23 cellular contexts compared by ENCODE assay signal in the genomic region with DNA sequence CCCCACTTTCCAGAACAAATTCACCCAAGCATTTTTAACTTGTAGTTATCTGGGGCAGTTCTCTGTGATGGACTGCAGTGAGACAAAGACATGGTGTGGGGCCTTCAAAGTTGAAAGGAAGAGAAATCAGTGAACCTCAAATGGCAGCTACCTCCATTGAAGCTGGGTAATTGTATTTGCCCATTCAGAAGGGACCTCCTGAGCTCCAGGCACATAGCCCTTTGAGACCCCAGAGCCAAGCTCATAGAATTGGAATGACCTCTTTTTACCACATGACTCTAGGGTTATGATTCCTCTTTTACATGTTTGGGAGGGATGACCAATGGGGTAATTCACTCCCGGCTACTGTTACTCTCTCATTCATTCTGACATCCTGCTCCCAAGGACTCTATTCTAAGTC.
DNase-seq lines count a peak whose midpoint lies in the region; ATAC-seq and TF ChIP-seq lines count a peak whose summit lies in the region.
"Had no signal": no experiment of that assay in that cellular context is flagged by ENCODE, and none has a peak within 500 bp of the region (broad histone marks: within the 10 kb centered on the region; RNA-seq: fewer than 3 reads in every experiment).

No MANE protein-coding gene starts in this region.

- no peaks in the 10 kb centered on the region for H3K27me3 ChIP-seq in Loucy (ENCODE audit: insufficient read depth, low read length, poor library complexity, severe bottlenecking)
- H3K27me3 ChIP-seq: BE2C; BLaER1 treated with 17β-estradiol and CSF1 and Interleukin-3, amounts not matched to agents 10 nM and 100 nM had no signal

- no peaks in the 10 kb centered on the region; the same call in 1 of the 2 replicates for H3F3A ChIP-seq in Loucy (ENCODE audit: low read depth)

- peak overlapping the region; percentile 70 for H3K4me2 ChIP-seq in Loucy (ENCODE audit: low read depth, low read length, poor library complexity, severe bottlenecking)
- H3K4me2 ChIP-seq: A549; BLaER1 treated with 17β-estradiol and CSF1 and Interleukin-3, amounts not matched to agents 10 nM and 100 nM; GM23338 had no signal

- no peaks in the 10 kb centered on the region for H3K36me3 ChIP-seq in Loucy (ENCODE audit: insufficient read depth, low read length)
- H3K36me3 ChIP-seq: BE2C; BLaER1 treated with 17β-estradiol and CSF1 and Interleukin-3, amounts not matched to agents 10 nM and 100 nM; HAP-1 had no signal

- peak; percentile 46 for DNase-seq in ecto neural progenitor cell (ENCODE audit: low spot score)
- DNase-seq in neural crest cell (ENCODE audit: low read depth, low spot score) = peak; percentile 16
- DNase-seq in retina = peak; percentile 70
- DNase-seq in NCI-H82 treated with DMSO at 0.1 percent for 48 hours (lab: John Stamatoyannopoulos, UW; ENCODE audit: unreplicated experiment) = no peak
- no peak for DNase-seq in activated CD4-positive, alpha-beta T cell treated with anti-CD3 and anti-CD28 coated beads, Interleukin-2, amount 10 ng/mL, durations not matched to agents 24 days and 14 days
- DNase-seq: 8988T; ACHN; AML-193; BE2C; Calu3; CD4-positive, alpha-beta T cell; COR-L47; DMS53; DMS79 treated with DMSO at 0.1 percent for 48 hours; GF-D8; HFFc6 had no signal

- peak overlapping the region; percentile 45 for H3K4me3 Mint-ChIP-seq in neural crest cell
- no peak overlapping the region for H3K4me3 Mint-ChIP-seq in activated CD4-positive, alpha-beta T cell treated with anti-CD3 and anti-CD28 coated beads, Interleukin-2, amount 10 ng/mL, durations not matched to agents 24 days and 14 days
- H3K4me3 Mint-ChIP-seq: CD14-positive monocyte; CD4-positive, alpha-beta T cell; GM23338; HFFc6 had no signal

- no peak for ATAC-seq in HG02678 (IDR thresholded peaks at IDR 0.05; ENCODE audit: unreplicated experiment)
- ATAC-seq: A549, GM23338 had no signal

- H3K4me1 ChIP-seq in Loucy (ENCODE audit: insufficient read depth, low read length, poor library complexity, severe bottlenecking) = peaks cover 33% of the 10 kb centered on the region
- H3K4me1 ChIP-seq: A549; BLaER1 treated with 17β-estradiol and CSF1 and Interleukin-3, amounts not matched to agents 10 nM and 100 nM; HAP-1 had no signal

- H3K36me3 Mint-ChIP-seq in neural crest cell (ENCODE audit: low read depth) = peaks cover 3% of the 10 kb centered on the region
- no peaks in the 10 kb centered on the region for H3K36me3 Mint-ChIP-seq in activated CD4-positive, alpha-beta T cell treated with anti-CD3 and anti-CD28 coated beads, Interleukin-2, amount 10 ng/mL, durations not matched to agents 24 days and 14 days (ENCODE audit: low read depth)
- H3K36me3 Mint-ChIP-seq: CD14-positive monocyte had no signal

- H4K20me1 ChIP-seq in Loucy (ENCODE audit: insufficient read depth, low read length, poor library complexity, severe bottlenecking) = no peaks in the 10 kb centered on the region
- H4K20me1 ChIP-seq: BLaER1 treated with 17β-estradiol and CSF1 and Interleukin-3, amounts not matched to agents 10 nM and 100 nM had no signal

- H3K27ac Mint-ChIP-seq in neural crest cell (ENCODE audit: unreplicated experiment) = peak overlapping the region; percentile 46
- H3K27ac Mint-ChIP-seq in activated CD4-positive, alpha-beta T cell treated with anti-CD3 and anti-CD28 coated beads, Interleukin-2, amount 10 ng/mL, durations not matched to agents 24 days and 14 days = no peak overlapping the region
- H3K27ac Mint-ChIP-seq: CD14-positive monocyte; CD4-positive, alpha-beta T cell; GM23338; HFFc6 had no signal

- H3K4me3 ChIP-seq in Loucy (ENCODE audit: low read length, poor library complexity, severe bottlenecking) = peak overlapping the region; percentile 46
- H3K4me3 ChIP-seq: A549; BLaER1 treated with 17β-estradiol and CSF1 and Interleukin-3, amounts not matched to agents 10 nM and 100 nM; GM23338; HAP-1 had no signal

- no peaks in the 10 kb centered on the region for H3K9me2 ChIP-seq in Loucy (replicated peaks; ENCODE audit: low read depth, low read length)

- H3K4me1 Mint-ChIP-seq in neural crest cell = peaks cover 46% of the 10 kb centered on the region
- no peaks in the 10 kb centered on the region for H3K4me1 Mint-ChIP-seq in activated CD4-positive, alpha-beta T cell treated with anti-CD3 and anti-CD28 coated beads, Interleukin-2, amount 10 ng/mL, durations not matched to agents 24 days and 14 days
- H3K4me1 Mint-ChIP-seq: CD14-positive monocyte, GM23338 had no signal

- H3K9ac ChIP-seq in Loucy (ENCODE audit: low read depth, low read length, poor library complexity, severe bottlenecking) = peak overlapping the region; percentile 8
- H3K9ac ChIP-seq: BLaER1 treated with 17β-estradiol and CSF1 and Interleukin-3, amounts not matched to agents 10 nM and 100 nM had no signal

- no peaks in the 10 kb centered on the region for H3K79me2 ChIP-seq in Loucy (ENCODE audit: insufficient read depth, low read length)

- TF ChIP-seq CTCF in Loucy (conservative IDR thresholded peaks at IDR 0.05; ENCODE audit: low read length) = no peak
- no peak for TF ChIP-seq CTCF in neural crest cell (conservative IDR thresholded peaks at IDR 0.05)

- peaks cover 70% of the 10 kb centered on the region for H3K27me3 Mint-ChIP-seq in neural crest cell (ENCODE audit: low read depth)
- H3K27me3 Mint-ChIP-seq in activated CD4-positive, alpha-beta T cell treated with anti-CD3 and anti-CD28 coated beads, Interleukin-2, amount 10 ng/mL, durations not matched to agents 24 days and 14 days = no peaks in the 10 kb centered on the region
- H3K27me3 Mint-ChIP-seq: CD4-positive, alpha-beta T cell had no signal

- intact Hi-C loops in activated CD4-positive, alpha-beta T cell treated with anti-CD3 and anti-CD28 coated beads, Interleukin-2, amount 10 ng/mL, durations not matched to agents 24 days and 14 days (cut with micrococcal nuclease) = no loop called here

- H3K9me3 Mint-ChIP-seq in neural crest cell = peaks cover 6% of the 10 kb centered on the region
- no peaks in the 10 kb centered on the region for H3K9me3 Mint-ChIP-seq in activated CD4-positive, alpha-beta T cell treated with anti-CD3 and anti-CD28 coated beads, Interleukin-2, amount 10 ng/mL, durations not matched to agents 24 days and 14 days
- H3K9me3 Mint-ChIP-seq: CD4-positive, alpha-beta T cell; GM23338; HFFc6 had no signal

- no peaks in the 10 kb centered on the region for H3K9me3 ChIP-seq in Loucy (ENCODE audit: insufficient read depth, low read depth, low read length)
- H3K9me3 ChIP-seq: A549; BE2C; BLaER1 treated with 17β-estradiol and CSF1 and Interleukin-3, amounts not matched to agents 10 nM and 100 nM; HAP-1 had no signal

- H2AFZ ChIP-seq in Loucy (ENCODE audit: low read length) = peak overlapping the region; percentile 47; the same call in 1 of the 2 replicates
- H2AFZ ChIP-seq: GM23338 had no signal

Comparison
In these comparisons a context has a peak if more than half of its experiments do, and no peak if none do; other contexts are left out.
1. DNase-seq: peak in ecto neural progenitor cell (single experiment), neural crest cell (single experiment) and retina (single experiment); none in NCI-H82 treated with DMSO at 0.1 percent for 48 hours (single experiment) and activated CD4-positive, alpha-beta T cell treated with anti-CD3 and anti-CD28 coated beads, Interleukin-2, amount 10 ng/mL, durations not matched to agents 24 days and 14 days (single experiment).